ENCODE assay signal across 11 cellular contexts in genomic region chr7:151089893-151090730, GRCh38. TPM values are rescaled to one million over a fixed set of nuclear protein-coding genes. Genes with fewer than 3 reads are reported as not detected.
DNase-seq lines count a peak whose midpoint lies in the region; ATAC-seq and TF ChIP-seq lines count a peak whose summit lies in the region.
"Had no signal": no experiment of that assay in that cellular context is flagged by ENCODE, and none has a peak within 500 bp of the region (broad histone marks: within the 10 kb centered on the region; RNA-seq: fewer than 3 reads in every experiment).

No MANE protein-coding gene starts in this region.

- DNase-seq in NT2/D1 (ENCODE audit: low read depth, low spot score) = no peak
- DNase-seq in dermis blood vessel endothelial cell = peak; percentile 41
- no peak for DNase-seq in mesothelial cell of epicardium (ENCODE audit: low spot score in 2 of 2, unreplicated experiment in 2 of 2)
- no peak for DNase-seq in HT-29 (ENCODE audit: low spot score)
- no peak for DNase-seq in COLO829 (ENCODE audit: low spot score)
- no peak for DNase-seq in NCI-H1092 (lab: John Stamatoyannopoulos, UW)
- DNase-seq: NCI-H1417, T-helper 17 cell had no signal

- peaks cover 29% of the 10 kb centered on the region for H3K4me1 Mint-ChIP-seq in mesothelial cell of epicardium

- peaks cover 15% of the 10 kb centered on the region for H3K4me1 ChIP-seq in NT2/D1 (ENCODE audit: insufficient read depth, insufficient read length)
- H3K4me1 ChIP-seq in thymus (ENCODE audit: control insufficient read depth, insufficient read depth, low read length) = peaks cover 3% of the 10 kb centered on the region

- WGBS in thymus = 94% methylated on average over 22 of the region's 22 CpGs

- H3K4me3 ChIP-seq in NT2/D1 (ENCODE audit: insufficient read length, low read depth) (peak overlapping the region; percentile 9), thymus (ENCODE audit: low read length) (no peak overlapping the region)

- H3K36me3 ChIP-seq in NT2/D1 (ENCODE audit: insufficient read depth, insufficient read length, low read length) (peaks cover 30% of the 10 kb centered on the region), thymus (ENCODE audit: control insufficient read depth, insufficient read depth) (no peaks in the 10 kb centered on the region)

- H3K9ac ChIP-seq in NT2/D1 (ENCODE audit: insufficient read length, low read depth) = no peak overlapping the region

- no peak overlapping the region for H3K4me3 Mint-ChIP-seq in mesothelial cell of epicardium

- H3K27me3 ChIP-seq in NT2/D1 (ENCODE audit: insufficient read depth, insufficient read length) (peaks cover 9% of the 10 kb centered on the region), thymus (ENCODE audit: control insufficient read depth, insufficient read depth) (peaks cover 45% of the 10 kb centered on the region)

- no peak for TF ChIP-seq CTCF in mesothelial cell of epicardium (IDR thresholded peaks at IDR 0.05; ENCODE audit: unreplicated experiment)

- H3K9me3 ChIP-seq in NT2/D1 (ENCODE audit: insufficient read depth, low read length) = no peaks in the 10 kb centered on the region
- H3K9me3 ChIP-seq in thymus (ENCODE audit: control insufficient read depth) = no peaks in the 10 kb centered on the region

- peak overlapping the region; percentile 83 for H3K27ac Mint-ChIP-seq in mesothelial cell of epicardium

- H3K36me3 Mint-ChIP-seq in mesothelial cell of epicardium = peaks cover 2% of the 10 kb centered on the region

- no peaks in the 10 kb centered on the region for H3K27me3 Mint-ChIP-seq in mesothelial cell of epicardium (ENCODE audit: low read depth)
- H3K27me3 Mint-ChIP-seq: T-helper 17 cell had no signal

- no peaks in the 10 kb centered on the region for H3K9me3 Mint-ChIP-seq in mesothelial cell of epicardium
- H3K9me3 Mint-ChIP-seq: activated naive CD4-positive, alpha-beta T cell treated with anti-CD3 and anti-CD28 coated beads, Interleukin-2, amount 50 U/mL, for 72 hours had no signal

- peak overlapping the region; percentile 55 for H3K27ac ChIP-seq in thymus (ENCODE audit: low read depth)

- no peak for ATAC-seq in HG02798 (IDR thresholded peaks at IDR 0.05; ENCODE audit: poor library complexity, unreplicated experiment)
- ATAC-seq: activated naive CD4-positive, alpha-beta T cell treated with anti-CD3 and anti-CD28 coated beads, Interleukin-2, amount 50 U/mL, for 72 hours; T-helper 17 cell had no signal

RNA-seq across cellular contexts. Expression of gene AGAP3, which starts 3.8 kb away (rescaled TPM):
- total RNA-seq in dermis blood vessel endothelial cell = 94.9 and 142 TPM in 2 replicates
- 134 to 146 TPM (median 141 TPM) in 3 replicates for total RNA-seq in mesothelial cell of epicardium
- 43.2 TPM for polyA plus RNA-seq in thymus
- 140 and 162 TPM in 2 replicates for total RNA-seq in HT-29 (2014; rRNA removed; shearing (Covaris generic))

RNA-seq across cellular contexts. Expression of gene TMUB1, which starts 6.8 kb away (rescaled TPM):
- total RNA-seq in dermis blood vessel endothelial cell (28.4 and 35.6 TPM in 2 replicates), mesothelial cell of epicardium (34.7 to 38.4 TPM (median 36.5 TPM) in 3 replicates)
- 68.4 TPM for polyA plus RNA-seq in thymus
- 258 and 264 TPM in 2 replicates for total RNA-seq in HT-29 (2014; rRNA removed; shearing (Covaris generic))

RNA-seq across cellular contexts. Expression of gene FASTK, which starts 9.5 kb away (rescaled TPM):
- total RNA-seq in dermis blood vessel endothelial cell = 67.0 and 69.6 TPM in 2 replicates
- 86.8 to 97.6 TPM (median 92.5 TPM) in 3 replicates for total RNA-seq in mesothelial cell of epicardium
- polyA plus RNA-seq in thymus = 142 TPM
- 265 and 300 TPM in 2 replicates for total RNA-seq in HT-29 (2014; rRNA removed; shearing (Covaris generic))

RNA-seq across cellular contexts. Expression of gene SLC4A2, which starts 30.7 kb away (rescaled TPM):
- 93.6 and 113 TPM in 2 replicates for total RNA-seq in dermis blood vessel endothelial cell
- total RNA-seq in mesothelial cell of epicardium = 236 to 249 TPM (median 243 TPM) in 3 replicates
- polyA plus RNA-seq in thymus = 89.5 TPM
- 851 and 1,005 TPM in 2 replicates for total RNA-seq in HT-29 (2014; rRNA removed; shearing (Covaris generic))

RNA-seq across cellular contexts. Expression of gene CDK5, which starts 32.4 kb away (rescaled TPM):
- total RNA-seq in dermis blood vessel endothelial cell (14.1 and 17.6 TPM in 2 replicates), mesothelial cell of epicardium (17.0 to 17.5 TPM (median 17.4 TPM) in 3 replicates)
- polyA plus RNA-seq in thymus = 8.9 TPM
- total RNA-seq in HT-29 (2014; rRNA removed; shearing (Covaris generic)) = 43.6 and 62.6 TPM in 2 replicates
